Comparison of ENCODE assay signal across 11 cellular contexts in genomic region chr2:86335865-86336321, GRCh38. TPM values are rescaled to one million over a fixed set of nuclear protein-coding genes. Genes with fewer than 3 reads are reported as not detected.
A peak's percentile ranks its signal among the peaks of the same experiment; 100 is the strongest.
DNase-seq lines count a peak whose midpoint lies in the region; ATAC-seq and TF ChIP-seq lines count a peak whose summit lies in the region.
"Had no signal": no experiment of that assay in that cellular context is flagged by ENCODE, and none has a peak within 500 bp of the region (broad histone marks: within the 10 kb centered on the region; RNA-seq: fewer than 3 reads in every experiment).

No MANE protein-coding gene starts in this region.

- H3K4me3 Mint-ChIP-seq in GM23338, result peak overlapping the region; percentile 81
- peak overlapping the region; percentile 94 for H3K4me3 Mint-ChIP-seq in neural crest cell

- H3K79me2 ChIP-seq in GM23338 (replicated peaks; ENCODE audit: insufficient read depth), result no peaks in the 10 kb centered on the region

- H3K4me1 Mint-ChIP-seq in GM23338, result peaks cover 15% of the 10 kb centered on the region
- H3K4me1 Mint-ChIP-seq in neural crest cell, result peaks cover 20% of the 10 kb centered on the region

- peak overlapping the region; percentile 89 for H3K4me2 ChIP-seq in GM23338

- DNase-seq in DMS53 (lab: John Stamatoyannopoulos, UW), result peak; percentile 35
- DNase-seq in DMS53 treated with DMSO at 0.1 percent for 48 hours (lab: John Stamatoyannopoulos, UW; ENCODE audit: unreplicated experiment), result no peak
- DNase-seq in GM23338 (ENCODE audit: low spot score), result peak; percentile 26
- no peak for DNase-seq in neural crest cell (ENCODE audit: low read depth, low spot score)
- DNase-seq in NCI-H1930 (lab: John Stamatoyannopoulos, UW), result no peak
- no peak for DNase-seq in ecto neural progenitor cell (ENCODE audit: low spot score)
- DNase-seq: GF-D8, NCI-H187, Peyer's patch had no signal

- H3K9me3 Mint-ChIP-seq in GM23338 (peaks cover 3% of the 10 kb centered on the region), neural crest cell (peaks cover under 1% of the 10 kb centered on the region)

- peaks cover 63% of the 10 kb centered on the region for H3K27me3 ChIP-seq in GM23338 (ENCODE audit: insufficient read depth)

- peaks cover 49% of the 10 kb centered on the region for H3K27me3 Mint-ChIP-seq in GM23338 (ENCODE audit: insufficient read depth, low read depth, poor library complexity)
- peaks cover 64% of the 10 kb centered on the region for H3K27me3 Mint-ChIP-seq in neural crest cell (ENCODE audit: low read depth)

- H2AFZ ChIP-seq in GM23338, result peak overlapping the region; percentile 96; the same call in 1 of the 2 replicates

- H3K36me3 ChIP-seq in GM23338 (ENCODE audit: insufficient read depth), result no peaks in the 10 kb centered on the region
- H3K36me3 ChIP-seq: Peyer's patch had no signal

- H3K27ac ChIP-seq in GM23338 (ENCODE audit: low read depth) (no peak overlapping the region), cingulate gyrus (ENCODE audit: low read depth, low read length) (peak overlapping the region; percentile 10)

- H4K20me1 ChIP-seq in GM23338 (replicated peaks; ENCODE audit: insufficient read depth), result no peaks in the 10 kb centered on the region

- peak overlapping the region; percentile 78 for H3K4me3 ChIP-seq in GM23338

- peaks cover 5% of the 10 kb centered on the region for H3F3A ChIP-seq in GM23338 (replicated peaks; ENCODE audit: low read depth)

- no peaks in the 10 kb centered on the region for H3K9me2 ChIP-seq in GM23338 (ENCODE audit: insufficient read depth)

- H3K27ac Mint-ChIP-seq in GM23338 (no peak overlapping the region), neural crest cell (ENCODE audit: unreplicated experiment) (no peak overlapping the region)

- H3K36me3 Mint-ChIP-seq in GM23338 (ENCODE audit: low read depth) (no peaks in the 10 kb centered on the region; the same call in 2 of the 3 replicates), neural crest cell (ENCODE audit: low read depth) (no peaks in the 10 kb centered on the region)

- TF ChIP-seq CTCF in GM23338 (conservative IDR thresholded peaks at IDR 0.05; ENCODE audit: low read depth in 2 of 2) (peak in 1 of 2 experiments; percentile 29; a peak in 2 of 4 replicates), neural crest cell (conservative IDR thresholded peaks at IDR 0.05) (no peak)

- ATAC-seq in GM23338 (peak; percentile 18; the same call in 2 of the 3 replicates), GM18909 (IDR thresholded peaks at IDR 0.05; ENCODE audit: poor library complexity, unreplicated experiment) (no peak)

- H3K4me1 ChIP-seq in GM23338 (ENCODE audit: insufficient read depth), result peaks cover 6% of the 10 kb centered on the region; the same call in 1 of the 2 replicates

TF ChIP-seq in GM23338, 12 proteins besides CTCF, POLR2A, EP300 and RAD21:
- TF ChIP-seq ZNF331 (CRISPR knock-in tag; IDR thresholded peaks at IDR 0.05; ENCODE audit: low read depth) (no peak), EZH2phosphoT487 (IDR thresholded peaks at IDR 0.05; ENCODE audit: unreplicated experiment) (no peak), NANOG (IDR thresholded peaks at IDR 0.05; ENCODE audit: borderline replicate concordance) (no peak), ZNF114 (CRISPR knock-in tag; IDR thresholded peaks at IDR 0.05) (no peak)

RNA-seq across cellular contexts. Expression of gene REEP1, which starts 1.5 kb away (rescaled TPM):
- 1.6 and 4.5 TPM in 2 replicates for total RNA-seq in GM23338 (2014; rRNA removed; shearing (Covaris generic))
- polyA plus RNA-seq in GM23338 (2016; fragmentation: Nextera tagmentation; extraction: Ambion mirVana), result 1.8 and 2.3 TPM in 2 replicates
- total RNA-seq in neural crest cell, result 12.0 and 12.3 TPM in 2 replicates

Comparison
In these comparisons a context has a peak if more than half of its experiments do, and no peak if none do; other contexts are left out.
1. DNase-seq: peak in DMS53 (single experiment) and GM23338 (single experiment); none in DMS53 treated with DMSO at 0.1 percent for 48 hours (single experiment), neural crest cell (single experiment), NCI-H1930 (0 of 2) and ecto neural progenitor cell (single experiment).